11 cellular contexts compared by ENCODE assay signal in the genomic region with DNA sequence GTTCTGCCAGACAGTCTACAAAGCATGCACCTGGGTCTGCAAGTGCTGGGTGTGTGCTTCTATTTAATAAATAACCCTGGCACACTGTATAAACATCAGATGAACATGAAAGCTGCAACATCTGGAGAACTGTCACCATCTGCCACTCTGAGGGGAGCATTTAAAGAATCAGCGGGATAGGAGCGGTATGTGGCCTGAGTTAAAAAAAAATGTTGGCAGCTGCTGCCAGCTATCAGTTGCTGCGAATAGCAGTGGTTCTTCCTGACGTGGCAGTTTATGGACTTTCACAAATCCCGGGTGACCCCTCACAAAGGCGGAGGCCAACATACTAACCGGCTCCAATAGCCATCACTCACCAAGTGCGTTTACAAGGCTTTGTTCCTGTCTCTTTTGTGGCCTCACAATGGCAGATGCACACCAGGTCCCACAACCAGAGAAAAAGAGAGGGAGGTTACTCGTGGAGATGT.
DNase-seq lines count a peak whose midpoint lies in the region; ATAC-seq and TF ChIP-seq lines count a peak whose summit lies in the region.
"Had no signal": no experiment of that assay in that cellular context is flagged by ENCODE, and none has a peak within 500 bp of the region (broad histone marks: within the 10 kb centered on the region; RNA-seq: fewer than 3 reads in every experiment).

No MANE protein-coding gene starts in this region.

- H3K4me1 ChIP-seq in ectodermal cell (ENCODE audit: control insufficient read depth, insufficient read depth, low read length) (peaks cover 21% of the 10 kb centered on the region), ovary (ENCODE audit: insufficient read depth) (peaks cover 21% of the 10 kb centered on the region)

- TF ChIP-seq CTCF in ovary (IDR thresholded peaks at IDR 0.05) (no peak), omental fat pad (IDR thresholded peaks at IDR 0.05) (no peak)

- H3K27me3 ChIP-seq in ectodermal cell (ENCODE audit: control insufficient read depth, insufficient read depth, low read length, poor library complexity, severe bottlenecking) (no peaks in the 10 kb centered on the region), ovary (no peaks in the 10 kb centered on the region)

- no peak for ATAC-seq in HG03378 (IDR thresholded peaks at IDR 0.05; ENCODE audit: unreplicated experiment)
- ATAC-seq in omental fat pad (ENCODE audit: low FRiP score): no peak

- H3K9me3 ChIP-seq in ectodermal cell (ENCODE audit: control insufficient read depth, low read length): no peaks in the 10 kb centered on the region
- no peaks in the 10 kb centered on the region for H3K9me3 ChIP-seq in ovary

- 20 to 46% methylated on average over 9 of the region's 9 CpGs for WGBS in ectodermal cell, 2 experiments
- WGBS in ovary, 3 donors: 27 to 39% (median 29%) methylated on average over 9 of the region's 9 CpGs

- peak overlapping the region; percentile 89 for H3K27ac ChIP-seq in ectodermal cell (ENCODE audit: insufficient read depth, low read depth, low read length, poor library complexity, severe bottlenecking)
- no peak overlapping the region for H3K27ac ChIP-seq in ovary
- H3K27ac ChIP-seq: PC-9 had no signal

- no peak overlapping the region for H3K4me3 ChIP-seq in ectodermal cell (ENCODE audit: insufficient read depth, low read depth, low read length)
- H3K4me3 ChIP-seq in ovary: no peak overlapping the region
- H3K4me3 ChIP-seq: PC-9 had no signal

- TF ChIP-seq EP300 in ovary (IDR thresholded peaks at IDR 0.05): no peak

- no peaks in the 10 kb centered on the region for H3K36me3 ChIP-seq in ectodermal cell (ENCODE audit: control insufficient read depth, insufficient read depth, low read length)
- no peaks in the 10 kb centered on the region for H3K36me3 ChIP-seq in ovary

- DNase-seq in DMS79 treated with DMSO at 0.1 percent for 48 hours (lab: John Stamatoyannopoulos, UW) (peak; percentile 78), NCI-H2171 (lab: John Stamatoyannopoulos, UW) (peak; percentile 78), ovary (peak in 4 of 5 donors; percentile 32 to 69 (median 49)), DMS114 treated with DMSO at 0.1 percent for 48 hours (lab: John Stamatoyannopoulos, UW; ENCODE audit: unreplicated experiment) (no peak), omental fat pad (ENCODE audit: low spot score) (no peak), islet precursor cell (no peak)
- DNase-seq: activated CD4-positive, alpha-beta T cell treated with anti-CD3 and anti-CD28 coated beads for 1 hour; nucleus accumbens; PC-9 had no signal

- no peak for TF ChIP-seq POLR2A in ovary (IDR thresholded peaks at IDR 0.05)

- intact Hi-C loops in ovary (cut with DNase I): loop anchor here in 2 of 4 donors (10.0 kb wide), 1 partner anchor 92 kb away; the partner anchor contains the start of gene RASL11B (in 2 of the 2)

Comparison
In these comparisons a context has a peak if more than half of its experiments do, and no peak if none do; other contexts are left out.
1. DNase-seq: peak in DMS79 treated with DMSO at 0.1 percent for 48 hours (single experiment), NCI-H2171 (single experiment) and ovary (4 of 5); none in DMS114 treated with DMSO at 0.1 percent for 48 hours (single experiment), omental fat pad (single experiment) and islet precursor cell (single experiment).